8 cellular contexts compared by ENCODE assay signal in the genomic region with DNA sequence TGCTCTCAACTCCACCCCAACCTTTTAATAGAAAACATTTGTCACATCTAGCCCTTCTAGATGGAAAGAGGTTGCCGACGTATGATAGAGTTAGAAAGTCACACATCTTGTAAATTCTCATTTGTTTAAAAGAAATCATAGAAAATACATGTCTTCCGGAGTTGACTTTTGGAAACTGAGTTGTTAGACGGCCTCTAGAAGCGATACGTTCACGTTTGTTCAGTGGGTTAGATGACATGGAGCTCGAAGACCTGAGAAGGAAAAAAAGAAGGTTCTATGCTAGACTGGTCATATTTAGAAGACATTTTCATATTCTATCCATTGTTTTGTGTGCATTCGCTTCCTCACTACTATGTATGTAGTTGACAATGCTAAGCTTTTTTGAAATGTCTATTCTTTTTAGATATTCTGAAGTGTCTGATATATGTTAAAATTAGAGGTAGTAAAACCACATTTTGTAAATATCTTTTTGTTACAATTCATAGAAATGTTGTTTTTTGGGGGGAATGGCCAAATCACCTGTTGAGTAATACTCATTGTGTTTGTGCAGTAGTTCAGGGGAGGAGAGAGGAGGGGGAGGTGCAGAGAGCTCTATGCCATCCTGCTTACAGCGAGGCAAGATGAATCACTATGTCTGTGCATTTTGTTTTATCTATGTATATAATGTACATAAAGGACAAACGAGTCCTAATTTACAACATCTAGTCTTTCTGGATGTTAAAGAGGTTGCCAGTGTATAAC. TPM values are rescaled to one million over a fixed set of nuclear protein-coding genes. Genes with fewer than 3 reads are reported as not detected.
DNase-seq lines count a peak whose midpoint lies in the region; ATAC-seq and TF ChIP-seq lines count a peak whose summit lies in the region.
"Not testable (repeated sequence)": the region's sequence is repeated elsewhere in the genome, so short reads cannot be mapped to it uniquely, and the experiment has no call there.

No MANE protein-coding gene starts in this region.

- peak in 3 of 5 donors; percentile 14 to 55 (median 16) for DNase-seq in CD4-positive, alpha-beta memory T cell
- peak; percentile 75 for DNase-seq in KBM-7
- peak; percentile 27 for DNase-seq in OCI-LY7 (ENCODE audit: low spot score)
- peak; percentile 27 for DNase-seq in activated CD8-positive, alpha-beta memory T cell treated with anti-CD3 and anti-CD28 coated beads, Interleukin-2, amount 50 U/mL, for 4 hours
- DNase-seq in central memory CD4-positive, alpha-beta T cell: peak; percentile 7
- DNase-seq in heart left ventricle; stimulated activated naive B cell treated with anti-CD40 and anti-IgM and Interleukin-4, amounts not matched to agents 10 μg/mL and 1 μg/mL and 100 μg/mL, for 72 hours: not testable (repeated sequence)
- DNase-seq in naive thymus-derived CD4-positive, alpha-beta T cell: peak in 5 of 9 donors; percentile 8 to 42 (median 14)

- not testable (repeated sequence) for H3K79me2 ChIP-seq in OCI-LY7 (ENCODE audit: insufficient read depth, low read depth, low read length)

- intact Hi-C loops in CD4-positive, alpha-beta memory T cell (cut with micrococcal nuclease): loop anchor here (5.0 kb wide), 2 partner anchors 120 to 180 kb away; partner anchors contain the start of gene BTN3A1
- intact Hi-C loops in OCI-LY7 (cut with micrococcal nuclease; ENCODE audit: unreplicated experiment): not testable (repeated sequence)
- intact Hi-C loops in heart left ventricle (cut with DNase I): loop anchor here in 5 of 10 donors (5.0 kb wide), 4 partner anchors 50 to 155 kb away; partner anchors contain the start of genes BTN2A1 (in 2 of the 5) and BTN3A2 (in 1 of the 5)
- intact Hi-C loops in naive thymus-derived CD4-positive, alpha-beta T cell (cut with micrococcal nuclease): loop anchor here (5.0 to 10.0 kb wide), 3 partner anchors 65 to 855 kb away; partner anchors contain the start of genes BTN2A1 (in 1 of the 2) and BTN3A1 (in 1 of the 2)

- H3K36me3 Mint-ChIP-seq in CD4-positive, alpha-beta memory T cell: peaks cover 0 to 13% of the 10 kb centered on the region in 2 donors
- not testable (repeated sequence) for H3K36me3 Mint-ChIP-seq in naive thymus-derived CD4-positive, alpha-beta T cell; stimulated activated naive B cell treated with anti-CD40 and anti-IgM and Interleukin-4, amounts not matched to agents 10 μg/mL and 1 μg/mL and 100 μg/mL, for 72 hours

- not testable (repeated sequence) for H3K27me3 Mint-ChIP-seq in CD4-positive, alpha-beta memory T cell; naive thymus-derived CD4-positive, alpha-beta T cell; stimulated activated naive B cell treated with anti-CD40 and anti-IgM and Interleukin-4, amounts not matched to agents 10 μg/mL and 1 μg/mL and 100 μg/mL, for 72 hours

- not testable (repeated sequence) for H3K9me2 ChIP-seq in OCI-LY7 (ENCODE audit: insufficient read depth, low read length)

- not testable (repeated sequence) for H3K9me3 Mint-ChIP-seq in CD4-positive, alpha-beta memory T cell; naive thymus-derived CD4-positive, alpha-beta T cell; stimulated activated naive B cell treated with anti-CD40 and anti-IgM and Interleukin-4, amounts not matched to agents 10 μg/mL and 1 μg/mL and 100 μg/mL, for 72 hours

- peak overlapping the region; percentile 76 to 95 (median 84) for H3K4me3 Mint-ChIP-seq in CD4-positive, alpha-beta memory T cell
- H3K4me3 Mint-ChIP-seq in naive thymus-derived CD4-positive, alpha-beta T cell: peak overlapping the region; percentile 73 to 100 (median 91)
- peak overlapping the region; percentile 92 to 95 for H3K4me3 Mint-ChIP-seq in stimulated activated naive B cell treated with anti-CD40 and anti-IgM and Interleukin-4, amounts not matched to agents 10 μg/mL and 1 μg/mL and 100 μg/mL, for 72 hours

- in situ Hi-C loops in KBM-7 (cut with MboI; ENCODE audit: low pct_unique_long_range_greater_than_20kb, low sequenced_read_pairs): not testable (repeated sequence)

- H4K20me1 ChIP-seq in OCI-LY7 (ENCODE audit: insufficient read depth, low read length): not testable (repeated sequence)

- H3K27ac Mint-ChIP-seq in CD4-positive, alpha-beta memory T cell: peak overlapping the region; percentile 80 to 98 (median 87)
- H3K27ac Mint-ChIP-seq in naive thymus-derived CD4-positive, alpha-beta T cell: peak overlapping the region; percentile 59 to 97 (median 89)
- peak overlapping the region; percentile 99 for H3K27ac Mint-ChIP-seq in stimulated activated naive B cell treated with anti-CD40 and anti-IgM and Interleukin-4, amounts not matched to agents 10 μg/mL and 1 μg/mL and 100 μg/mL, for 72 hours

- H3K9me3 ChIP-seq in CD4-positive, alpha-beta memory T cell (ENCODE audit: control insufficient read depth in 1 of 2, low read length in 2 of 2); OCI-LY7 (ENCODE audit: low read length); heart left ventricle; naive thymus-derived CD4-positive, alpha-beta T cell (ENCODE audit: control insufficient read depth in 2 of 3, low read length in 3 of 3): not testable (repeated sequence)

- BruUV-seq in OCI-LY7 (replicated peaks; lab: Mats Ljungman, UMichigan): not testable (repeated sequence)

- ATAC-seq in heart left ventricle; naive thymus-derived CD4-positive, alpha-beta T cell; stimulated activated naive B cell treated with anti-CD40 and anti-IgM and Interleukin-4, amounts not matched to agents 10 μg/mL and 1 μg/mL and 100 μg/mL, for 72 hours (replicated peaks): not testable (repeated sequence)

- H3K4me1 Mint-ChIP-seq in CD4-positive, alpha-beta memory T cell: peaks cover 27 to 48% (median 30%) of the 10 kb centered on the region in 4 donors
- H3K4me1 Mint-ChIP-seq in naive thymus-derived CD4-positive, alpha-beta T cell: peaks cover 6 to 46% (median 36%) of the 10 kb centered on the region in 7 donors
- peaks cover 25 to 34% of the 10 kb centered on the region in 2 donors for H3K4me1 Mint-ChIP-seq in stimulated activated naive B cell treated with anti-CD40 and anti-IgM and Interleukin-4, amounts not matched to agents 10 μg/mL and 1 μg/mL and 100 μg/mL, for 72 hours

- not testable (repeated sequence) for TF ChIP-seq CTCF in OCI-LY7 (conservative IDR thresholded peaks at IDR 0.05; ENCODE audit: low read length); heart left ventricle (IDR thresholded peaks at IDR 0.05)

- not testable (repeated sequence) for H3K4me1 ChIP-seq in CD4-positive, alpha-beta memory T cell (ENCODE audit: insufficient read depth, low read length)
- peaks cover 36% of the 10 kb centered on the region for H3K4me1 ChIP-seq in OCI-LY7 (ENCODE audit: insufficient read depth, low read length, poor library complexity, severe bottlenecking)
- H3K4me1 ChIP-seq in heart left ventricle: peaks cover 0 to 39% (median 10%) of the 10 kb centered on the region in 12 donors
- H3K4me1 ChIP-seq in naive thymus-derived CD4-positive, alpha-beta T cell (ENCODE audit: control insufficient read depth in 2 of 2, insufficient read depth in 2 of 2, low read length in 2 of 2): peaks cover 8 to 15% of the 10 kb centered on the region in 2 donors

- TF ChIP-seq POLR2A in heart left ventricle (IDR thresholded peaks at IDR 0.05): not testable (repeated sequence)

- H3K4me3 ChIP-seq in CD4-positive, alpha-beta memory T cell (ENCODE audit: low read length in 2 of 2); OCI-LY7 (ENCODE audit: low read depth, low read length, poor library complexity, severe bottlenecking): not testable (repeated sequence)
- H3K4me3 ChIP-seq in heart left ventricle: peak overlapping the region in 10 of 12 donors; percentile 28 to 76 (median 62)
- H3K4me3 ChIP-seq in naive thymus-derived CD4-positive, alpha-beta T cell (ENCODE audit: low read length): peak overlapping the region; percentile 61

- peak overlapping the region; percentile 64 for H3K27ac ChIP-seq in CD4-positive, alpha-beta memory T cell (ENCODE audit: low read depth, low read length)
- H3K27ac ChIP-seq in OCI-LY7 (ENCODE audit: low read depth, low read length, poor library complexity, severe bottlenecking): not testable (repeated sequence)
- peak overlapping the region; percentile 89 to 99 (median 95) for H3K27ac ChIP-seq in heart left ventricle
- peak overlapping the region; percentile 69 for H3K27ac ChIP-seq in naive thymus-derived CD4-positive, alpha-beta T cell (ENCODE audit: low read depth, low read length)

- not testable (repeated sequence) for H3K27me3 ChIP-seq in CD4-positive, alpha-beta memory T cell (ENCODE audit: insufficient read depth, low read length); heart left ventricle; naive thymus-derived CD4-positive, alpha-beta T cell (ENCODE audit: control insufficient read depth in 2 of 2, insufficient read depth in 2 of 2, low read length in 2 of 2)

- not testable (repeated sequence) for H3K36me3 ChIP-seq in CD4-positive, alpha-beta memory T cell (ENCODE audit: insufficient read depth, low read length); OCI-LY7 (ENCODE audit: insufficient read depth, low read length); heart left ventricle; naive thymus-derived CD4-positive, alpha-beta T cell (ENCODE audit: control insufficient read depth in 2 of 3, insufficient read depth in 3 of 3, low read length in 3 of 3)

- H2AFZ ChIP-seq in OCI-LY7 (ENCODE audit: low read length): 0 out of 2 replicates have a peak overlapping the region, but pooled peaks have one; percentile 87

- WGBS in heart left ventricle, 4 donors: 79 to 89% (median 81%) methylated on average over 11 of the region's 11 CpGs

- POLR2A ChIA-PET in CD4-positive, alpha-beta memory T cell (lab: Charles Lee; ENCODE audit: partially characterized antibody): interaction anchor here (0.8 to 5.3 kb wide), 5 partner anchors 10 to 201 kb away, joined by 3 to 77 read pairs (median 66); partner anchors contain the start of gene HMGN4
- POLR2A ChIA-PET in OCI-LY7 (lab: Charles Lee): interaction anchor here (0.6 to 1.3 kb wide), 4 partner anchors 9 to 194 kb away, joined by 3 to 6 read pairs (median 4); no protein-coding TSS in a partner anchor
- POLR2A ChIA-PET in naive thymus-derived CD4-positive, alpha-beta T cell (lab: Charles Lee): interaction anchor here (0.5 to 4.7 kb wide), 8 partner anchors 10 to 299 kb away, joined by 3 to 51 read pairs (median 4); partner anchors contain the start of gene HMGN4

- H3K4me2 ChIP-seq in OCI-LY7 (ENCODE audit: low read length): peak overlapping the region; percentile 21; the same call in 1 of the 2 replicates

- CTCF ChIA-PET in CD4-positive, alpha-beta memory T cell (lab: Charles Lee; ENCODE audit: partially characterized antibody): interaction anchor here (0.7 to 2.3 kb wide), 4 partner anchors 9 to 46 kb away, joined by 3 to 8 read pairs (median 4); no protein-coding TSS in a partner anchor
- CTCF ChIA-PET in OCI-LY7 (lab: Charles Lee; ENCODE audit: unreplicated experiment): interaction anchor here (1.1 kb wide), 1 partner anchor 11 kb away, joined by 3 read pairs; no protein-coding TSS in a partner anchor
- CTCF ChIA-PET in naive thymus-derived CD4-positive, alpha-beta T cell (lab: Charles Lee): not testable (repeated sequence)

RNA-seq across cellular contexts. Expression of gene HMGN4, which starts 15.5 kb away (rescaled TPM):
- 100 to 1,000 TPM; 102 to 105 TPM for total RNA-seq in CD4-positive, alpha-beta memory T cell
- polyA plus RNA-seq in CD4-positive, alpha-beta memory T cell: 100 to 1,000 TPM; 154 to 305 TPM
- 113 and 116 TPM in 2 replicates for total RNA-seq in OCI-LY7 (2014; rRNA removed; shearing (Covaris generic))
- total RNA-seq in OCI-LY7 (2022): 104 and 113 TPM in 2 replicates
- total RNA-seq in heart left ventricle: 10 to 100 TPM; 22.4 to 34.7 (median 32.1) TPM
- polyA plus RNA-seq in heart left ventricle: 10 to 100 TPM in 1 of 2 donors, 1 to 10 TPM in 1; 5.8 to 52.8 TPM
- total RNA-seq in naive thymus-derived CD4-positive, alpha-beta T cell: 10 to 100 TPM; 37.6 to 96.0 (median 81.7) TPM
- polyA plus RNA-seq in naive thymus-derived CD4-positive, alpha-beta T cell: 100 to 1,000 TPM; 122 to 154 TPM

RNA-seq across cellular contexts. Expression of gene BTN1A1, which starts 22.6 kb away (rescaled TPM):
- total RNA-seq in CD4-positive, alpha-beta memory T cell: not detected
- polyA plus RNA-seq in CD4-positive, alpha-beta memory T cell: under 1 TPM in 1 of 2 donors, not detected in 1; 0.08 TPM
- total RNA-seq in OCI-LY7 (2014; rRNA removed; shearing (Covaris generic)): 0.25 and 0.36 TPM in 2 replicates
- total RNA-seq in OCI-LY7 (2022): 1.0 and 1.1 TPM in 2 replicates
- total RNA-seq in heart left ventricle: not detected
- polyA plus RNA-seq in heart left ventricle: not detected
- not detected for total RNA-seq in naive thymus-derived CD4-positive, alpha-beta T cell
- polyA plus RNA-seq in naive thymus-derived CD4-positive, alpha-beta T cell: not detected
